Comparison of ENCODE assay signal across 1 cellular context in genomic region chr3:79954756-79955155, GRCh38.
TF ChIP-seq lines count a peak whose summit lies in the region.

No MANE protein-coding gene starts in this region.

TF ChIP-seq in GM23338, 12 proteins besides CTCF, POLR2A, EP300 and RAD21 (continued from another document):
- TF ChIP-seq, protein P1, sequence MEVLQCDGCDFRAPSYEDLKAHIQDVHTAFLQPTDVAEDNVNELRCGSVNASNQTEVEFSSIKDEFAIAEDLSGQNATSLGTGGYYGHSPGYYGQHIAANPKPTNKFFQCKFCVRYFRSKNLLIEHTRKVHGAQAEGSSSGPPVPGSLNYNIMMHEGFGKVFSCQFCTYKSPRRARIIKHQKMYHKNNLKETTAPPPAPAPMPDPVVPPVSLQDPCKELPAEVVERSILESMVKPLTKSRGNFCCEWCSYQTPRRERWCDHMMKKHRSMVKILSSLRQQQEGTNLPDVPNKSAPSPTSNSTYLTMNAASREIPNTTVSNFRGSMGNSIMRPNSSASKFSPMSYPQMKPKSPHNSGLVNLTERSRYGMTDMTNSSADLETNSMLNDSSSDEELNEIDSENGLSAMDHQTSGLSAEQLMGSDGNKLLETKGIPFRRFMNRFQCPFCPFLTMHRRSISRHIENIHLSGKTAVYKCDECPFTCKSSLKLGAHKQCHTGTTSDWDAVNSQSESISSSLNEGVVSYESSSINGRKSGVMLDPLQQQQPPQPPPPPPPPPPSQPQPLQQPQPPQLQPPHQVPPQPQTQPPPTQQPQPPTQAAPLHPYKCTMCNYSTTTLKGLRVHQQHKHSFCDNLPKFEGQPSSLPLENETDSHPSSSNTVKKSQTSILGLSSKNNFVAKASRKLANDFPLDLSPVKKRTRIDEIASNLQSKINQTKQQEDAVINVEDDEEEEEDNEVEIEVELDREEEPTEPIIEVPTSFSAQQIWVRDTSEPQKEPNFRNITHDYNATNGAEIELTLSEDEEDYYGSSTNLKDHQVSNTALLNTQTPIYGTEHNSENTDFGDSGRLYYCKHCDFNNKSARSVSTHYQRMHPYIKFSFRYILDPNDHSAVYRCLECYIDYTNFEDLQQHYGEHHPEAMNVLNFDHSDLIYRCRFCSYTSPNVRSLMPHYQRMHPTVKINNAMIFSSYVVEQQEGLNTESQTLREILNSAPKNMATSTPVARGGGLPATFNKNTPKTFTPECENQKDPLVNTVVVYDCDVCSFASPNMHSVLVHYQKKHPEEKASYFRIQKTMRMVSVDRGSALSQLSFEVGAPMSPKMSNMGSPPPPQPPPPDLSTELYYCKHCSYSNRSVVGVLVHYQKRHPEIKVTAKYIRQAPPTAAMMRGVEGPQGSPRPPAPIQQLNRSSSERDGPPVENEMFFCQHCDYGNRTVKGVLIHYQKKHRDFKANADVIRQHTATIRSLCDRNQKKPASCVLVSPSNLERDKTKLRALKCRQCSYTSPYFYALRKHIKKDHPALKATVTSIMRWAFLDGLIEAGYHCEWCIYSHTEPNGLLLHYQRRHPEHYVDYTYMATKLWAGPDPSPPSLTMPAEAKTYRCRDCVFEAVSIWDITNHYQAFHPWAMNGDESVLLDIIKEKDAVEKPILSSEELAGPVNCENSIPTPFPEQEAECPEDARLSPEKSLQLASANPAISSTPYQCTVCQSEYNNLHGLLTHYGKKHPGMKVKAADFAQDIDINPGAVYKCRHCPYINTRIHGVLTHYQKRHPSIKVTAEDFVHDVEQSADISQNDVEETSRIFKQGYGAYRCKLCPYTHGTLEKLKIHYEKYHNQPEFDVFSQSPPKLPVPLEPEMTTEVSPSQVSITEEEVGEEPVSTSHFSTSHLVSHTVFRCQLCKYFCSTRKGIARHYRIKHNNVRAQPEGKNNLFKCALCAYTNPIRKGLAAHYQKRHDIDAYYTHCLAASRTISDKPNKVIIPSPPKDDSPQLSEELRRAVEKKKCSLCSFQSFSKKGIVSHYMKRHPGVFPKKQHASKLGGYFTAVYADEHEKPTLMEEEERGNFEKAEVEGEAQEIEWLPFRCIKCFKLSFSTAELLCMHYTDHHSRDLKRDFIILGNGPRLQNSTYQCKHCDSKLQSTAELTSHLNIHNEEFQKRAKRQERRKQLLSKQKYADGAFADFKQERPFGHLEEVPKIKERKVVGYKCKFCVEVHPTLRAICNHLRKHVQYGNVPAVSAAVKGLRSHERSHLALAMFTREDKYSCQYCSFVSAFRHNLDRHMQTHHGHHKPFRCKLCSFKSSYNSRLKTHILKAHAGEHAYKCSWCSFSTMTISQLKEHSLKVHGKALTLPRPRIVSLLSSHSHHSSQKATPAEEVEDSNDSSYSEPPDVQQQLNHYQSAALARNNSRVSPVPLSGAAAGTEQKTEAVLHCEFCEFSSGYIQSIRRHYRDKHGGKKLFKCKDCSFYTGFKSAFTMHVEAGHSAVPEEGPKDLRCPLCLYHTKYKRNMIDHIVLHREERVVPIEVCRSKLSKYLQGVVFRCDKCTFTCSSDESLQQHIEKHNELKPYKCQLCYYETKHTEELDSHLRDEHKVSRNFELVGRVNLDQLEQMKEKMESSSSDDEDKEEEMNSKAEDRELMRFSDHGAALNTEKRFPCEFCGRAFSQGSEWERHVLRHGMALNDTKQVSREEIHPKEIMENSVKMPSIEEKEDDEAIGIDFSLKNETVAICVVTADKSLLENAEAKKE (CRISPR knock-in tag; IDR thresholded peaks at IDR 0.05): no peak
- TF ChIP-seq CREB1 (CRISPR knock-in tag; IDR thresholded peaks at IDR 0.05; ENCODE audit: low read depth): no peak
- no peak for TF ChIP-seq EZH2 (IDR thresholded peaks at IDR 0.05; ENCODE audit: low read depth, unreplicated experiment)
- TF ChIP-seq, protein P2, sequence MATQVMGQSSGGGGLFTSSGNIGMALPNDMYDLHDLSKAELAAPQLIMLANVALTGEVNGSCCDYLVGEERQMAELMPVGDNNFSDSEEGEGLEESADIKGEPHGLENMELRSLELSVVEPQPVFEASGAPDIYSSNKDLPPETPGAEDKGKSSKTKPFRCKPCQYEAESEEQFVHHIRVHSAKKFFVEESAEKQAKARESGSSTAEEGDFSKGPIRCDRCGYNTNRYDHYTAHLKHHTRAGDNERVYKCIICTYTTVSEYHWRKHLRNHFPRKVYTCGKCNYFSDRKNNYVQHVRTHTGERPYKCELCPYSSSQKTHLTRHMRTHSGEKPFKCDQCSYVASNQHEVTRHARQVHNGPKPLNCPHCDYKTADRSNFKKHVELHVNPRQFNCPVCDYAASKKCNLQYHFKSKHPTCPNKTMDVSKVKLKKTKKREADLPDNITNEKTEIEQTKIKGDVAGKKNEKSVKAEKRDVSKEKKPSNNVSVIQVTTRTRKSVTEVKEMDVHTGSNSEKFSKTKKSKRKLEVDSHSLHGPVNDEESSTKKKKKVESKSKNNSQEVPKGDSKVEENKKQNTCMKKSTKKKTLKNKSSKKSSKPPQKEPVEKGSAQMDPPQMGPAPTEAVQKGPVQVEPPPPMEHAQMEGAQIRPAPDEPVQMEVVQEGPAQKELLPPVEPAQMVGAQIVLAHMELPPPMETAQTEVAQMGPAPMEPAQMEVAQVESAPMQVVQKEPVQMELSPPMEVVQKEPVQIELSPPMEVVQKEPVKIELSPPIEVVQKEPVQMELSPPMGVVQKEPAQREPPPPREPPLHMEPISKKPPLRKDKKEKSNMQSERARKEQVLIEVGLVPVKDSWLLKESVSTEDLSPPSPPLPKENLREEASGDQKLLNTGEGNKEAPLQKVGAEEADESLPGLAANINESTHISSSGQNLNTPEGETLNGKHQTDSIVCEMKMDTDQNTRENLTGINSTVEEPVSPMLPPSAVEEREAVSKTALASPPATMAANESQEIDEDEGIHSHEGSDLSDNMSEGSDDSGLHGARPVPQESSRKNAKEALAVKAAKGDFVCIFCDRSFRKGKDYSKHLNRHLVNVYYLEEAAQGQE (IDR thresholded peaks at IDR 0.05; ENCODE audit: unreplicated experiment): no peak
- no peak for TF ChIP-seq STAT1 (IDR thresholded peaks at IDR 0.05; ENCODE audit: unreplicated experiment)
- no peak for TF ChIP-seq ZNF114 (CRISPR knock-in tag; IDR thresholded peaks at IDR 0.05)
- TF ChIP-seq JUNB (IDR thresholded peaks at IDR 0.05; ENCODE audit: unreplicated experiment): no peak
- no peak for TF ChIP-seq POLR2AphosphoS5 (IDR thresholded peaks at IDR 0.05; ENCODE audit: low read depth)
- TF ChIP-seq EZH2phosphoT487 (IDR thresholded peaks at IDR 0.05; ENCODE audit: unreplicated experiment): no peak
- no peak for TF ChIP-seq NANOG (IDR thresholded peaks at IDR 0.05; ENCODE audit: borderline replicate concordance)
- TF ChIP-seq ETS1 (IDR thresholded peaks at IDR 0.05): no peak
